ENCODE assay signal across 10 cellular contexts in the genomic region with DNA sequence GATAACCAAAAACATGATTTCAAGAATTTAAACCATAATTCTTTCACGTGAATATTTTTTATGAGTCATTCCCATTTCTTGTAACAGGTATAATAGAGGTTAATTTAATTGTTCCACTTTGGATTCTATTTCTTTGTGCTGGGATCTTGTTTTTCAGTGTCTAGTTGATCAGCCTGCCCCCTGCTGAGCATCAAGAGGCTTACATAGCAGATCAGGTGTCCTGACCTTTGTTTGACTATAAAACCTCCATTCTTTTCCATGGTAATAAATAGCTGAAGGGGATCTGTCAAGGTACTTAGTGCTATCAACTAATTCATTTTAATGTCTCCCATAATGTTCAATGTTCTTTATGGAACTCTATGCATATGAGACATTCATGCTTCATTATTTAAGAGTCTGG. TPM values are rescaled to one million over a fixed set of nuclear protein-coding genes. Genes with fewer than 3 reads are reported as not detected.
DNase-seq lines count a peak whose midpoint lies in the region; ATAC-seq, FAIRE-seq and TF ChIP-seq lines count a peak whose summit lies in the region.
"Had no signal": no experiment of that assay in that cellular context is flagged by ENCODE, and none has a peak within 500 bp of the region (broad histone marks: within the 10 kb centered on the region; RNA-seq: fewer than 3 reads in every experiment).

No MANE protein-coding gene starts in this region.

- SMC1A ChIA-PET in GM12878 (lab: Charles Lee; ENCODE audit: uncharacterized antibody, unreplicated experiment), result interaction anchor here (1.0 to 5.5 kb wide), 8 partner anchors 13 to 190 kb away, joined by 3 to 36 read pairs (median 4); partner anchors contain the start of gene SFR1

- H3K18ac ChIP-seq in mesendoderm (ENCODE audit: low read length), result no peak overlapping the region

- no peak for TF ChIP-seq EP300 in GM12878 (IDR thresholded peaks at IDR 0.05; ENCODE audit: borderline replicate concordance in 1 of 2, control insufficient read depth in 1 of 2, low read depth in 2 of 2, low read length in 2 of 2)

- H4K5ac ChIP-seq in mesendoderm (ENCODE audit: low read length), result no peak overlapping the region

- CTCF ChIA-PET in GM12878 (lab: Yijun Ruan, JAX), result interaction anchor here (0.6 to 5.0 kb wide), 12 partner anchors 11 to 193 kb away, joined by 3 to 40 read pairs (median 4); partner anchors contain the start of gene SFR1

- peak; percentile 47 to 53 (median 52); a peak in 5 of 6 replicates for TF ChIP-seq CTCF in GM12878 (IDR thresholded peaks at IDR 0.05 in 2 of 3, conservative IDR thresholded peaks at IDR 0.05 in 1 of 3; ENCODE audit: control insufficient read depth in 2 of 3, extremely low read depth in 1 of 3, insufficient read depth in 1 of 3, low read depth in 3 of 3, low read length in 3 of 3)

- TF ChIP-seq POLR2A in GM12878 (IDR thresholded peaks at IDR 0.05; ENCODE audit: low read depth, low read length), result no peak

- no peak overlapping the region for H2BK5ac ChIP-seq in mesendoderm (ENCODE audit: low read length)

- H3K79me2 ChIP-seq in GM12878 (ENCODE audit: control insufficient read depth, insufficient read depth, low read length), result no peaks in the 10 kb centered on the region
- H3K79me2 ChIP-seq in mesendoderm (ENCODE audit: control insufficient read depth, insufficient read depth, low read length), result no peaks in the 10 kb centered on the region

- POLR2A ChIA-PET in GM12878 (lab: Charles Lee), result no interaction called here

- H2AFZ ChIP-seq in GM12878 (ENCODE audit: control insufficient read depth, low read depth, low read length), result no peak overlapping the region

- WGBS in GM12878 (ENCODE audit: insufficient coverage, insufficient replicate concordance, low lambda C conversion rate, missing lambda C conversion rate), result 0% methylated on average over 1 of the region's 1 CpG
- WGBS in mesendoderm (ENCODE audit: extremely low coverage, insufficient coverage, low lambda C conversion rate), result no CpG with 5 or more reads among the region's 1 CpG

- H3K56ac ChIP-seq in mesendoderm (ENCODE audit: low read length), result no peak overlapping the region

- peak; percentile 6 for DNase-seq in DMS79 treated with DMSO at 0.1 percent for 48 hours (lab: John Stamatoyannopoulos, UW)
- DNase-seq in DMS79 (lab: John Stamatoyannopoulos, UW), result no peak
- peak; percentile 19 for DNase-seq in NCI-H1092 (lab: John Stamatoyannopoulos, UW)
- no peak for DNase-seq in GM12878 (ENCODE audit: low read depth, low spot score)
- DNase-seq in mesendoderm, result peak; percentile 52
- no peak for DNase-seq in stimulated activated CD4-positive, alpha-beta T cell treated with anti-CD3 and anti-CD28 coated beads, Interleukin-15, amount 100 ng/mL, for 24 hours

- H3K27ac ChIP-seq in GM12878 (ENCODE audit: control insufficient read depth, insufficient read depth) (no peak overlapping the region), mesendoderm (ENCODE audit: low read depth, low read length) (no peak overlapping the region)

- RAD21 ChIA-PET in GM12878 (lab: Charles Lee; ENCODE audit: unreplicated experiment), result interaction anchor here (1.2 to 1.6 kb wide), 3 partner anchors 41 to 193 kb away, joined by 3 to 9 read pairs (median 4); partner anchors contain the start of gene SFR1

- H3K9me3 ChIP-seq in GM12878 (replicated peaks; ENCODE audit: control insufficient read depth, insufficient read depth, low read length), result no peaks in the 10 kb centered on the region

- peak; percentile 46 for TF ChIP-seq RAD21 in GM12878 (IDR thresholded peaks at IDR 0.05; ENCODE audit: insufficient read depth, low read depth, low read length)

- no peak overlapping the region for H2AK5ac ChIP-seq in mesendoderm (ENCODE audit: low read length)

- no peak overlapping the region for H3K4ac ChIP-seq in mesendoderm (ENCODE audit: low read depth, low read length)

- H3K27me3 ChIP-seq in GM12878 (replicated peaks in 1 of 2; ENCODE audit: control insufficient read depth in 2 of 2, insufficient read depth in 2 of 2, low read length in 1 of 2) (no peaks in the 10 kb centered on the region), mesendoderm (ENCODE audit: insufficient read depth, low read length, poor library complexity) (no peaks in the 10 kb centered on the region)

- H3K36me3 ChIP-seq in GM12878 (ENCODE audit: control insufficient read depth in 2 of 2, insufficient read depth in 2 of 2, low read length in 1 of 2), result no peaks in the 10 kb centered on the region
- no peaks in the 10 kb centered on the region for H3K36me3 ChIP-seq in mesendoderm (ENCODE audit: control insufficient read depth, insufficient read depth, low read length)

- no peak overlapping the region for H2BK120ac ChIP-seq in mesendoderm (ENCODE audit: low read depth, low read length)

- H3K9ac ChIP-seq in GM12878 (ENCODE audit: control insufficient read depth, insufficient read depth, low read length) (no peak overlapping the region), mesendoderm (ENCODE audit: low read length) (no peak overlapping the region)

- H4K8ac ChIP-seq in mesendoderm (ENCODE audit: low read depth, low read length), result no peak overlapping the region

- no peak for FAIRE-seq in GM12878 (lab: Jason Lieb, UNC)
- FAIRE-seq: A204.1 had no signal

- H3K4me1 ChIP-seq in GM12878 (ENCODE audit: control insufficient read depth, insufficient read depth, low read length) (no peaks in the 10 kb centered on the region), mesendoderm (ENCODE audit: control insufficient read depth, low read depth, low read length) (peaks cover 2% of the 10 kb centered on the region)

- intact Hi-C loops in GM12878 (cut with micrococcal nuclease; ENCODE audit: unreplicated experiment), result loop anchor here (1.0 kb wide), 1 partner anchor 192 kb away; no protein-coding TSS in a partner anchor

- no peak overlapping the region for H2BK15ac ChIP-seq in mesendoderm (replicated peaks; ENCODE audit: low read depth)

- no peak overlapping the region for H3K4me3 ChIP-seq in GM12878
- H3K4me3 ChIP-seq in mesendoderm (ENCODE audit: low read length), result no peak overlapping the region

- BruUV-seq in GM12878 (replicated peaks; lab: Mats Ljungman, UMichigan), result no TSS peak

- no peaks in the 10 kb centered on the region for H3K79me1 ChIP-seq in mesendoderm (ENCODE audit: low read length)

- in situ Hi-C loops in GM12878 (cut with MboI), result no loop called here

- ATAC-seq in GM12878, result peak; percentile 69
- ATAC-seq in GM21723 (IDR thresholded peaks at IDR 0.05; ENCODE audit: unreplicated experiment), result no peak
- ATAC-seq in GM19351 (IDR thresholded peaks at IDR 0.05; ENCODE audit: unreplicated experiment), result no peak

- no peaks in the 10 kb centered on the region for H4K20me1 ChIP-seq in GM12878 (ENCODE audit: control insufficient read depth, insufficient read depth)

- H3K23ac ChIP-seq in mesendoderm (ENCODE audit: low read length), result no peak overlapping the region

- H3K4me2 ChIP-seq in GM12878 (ENCODE audit: control insufficient read depth, insufficient read depth) (no peak overlapping the region), mesendoderm (ENCODE audit: low read length) (no peak overlapping the region)

TF ChIP-seq in GM12878, 131 proteins besides CTCF, POLR2A, EP300 and RAD21:
- TF ChIP-seq ZSCAN29 (IDR thresholded peaks at IDR 0.05) (no peak), SMC3 (IDR thresholded peaks at IDR 0.05; ENCODE audit: borderline replicate concordance, low read length) (peak; percentile 50; the same call in 1 of the 2 replicates)
TF ChIP-seq in GM12878: peak in this region for 1.

RNA-seq across cellular contexts. Expression of gene COL17A1, which starts 4.9 kb away (rescaled TPM):
- not detected in 2 replicates for total RNA-seq in GM12878 (2013; cell fraction: nucleolus; rRNA removed)
- not detected in 2 replicates for total RNA-seq in GM12878 (2014; rRNA removed)
- not detected in 2 replicates for total RNA-seq in GM12878 (2014; rRNA removed; fragmentation: Illumina TruSeq; extraction: Trizol)
- 0.05 TPM in 1 of 2 replicates, not detected in the other for total RNA-seq in GM12878 (2021)
- polyA plus RNA-seq in GM12878 (2011; ENCODE audit: low read depth), result not detected
- polyA plus RNA-seq in GM12878 (2011; rRNA removed), result 0.22 TPM in 1 of 2 replicates, not detected in the other
- polyA plus RNA-seq in GM12878 (2011; cell fraction: cytosol; rRNA removed), result 0.06 and 0.07 TPM in 2 replicates
- 0.01 TPM in 1 of 2 replicates, not detected in the other for polyA plus RNA-seq in GM12878 (2011; cell fraction: nucleus; rRNA removed)
- not detected in 2 replicates for polyA plus RNA-seq in GM12878 (2012)
- not detected in 2 replicates for polyA plus RNA-seq in GM12878 (2014; fragmentation: Illumina TruSeq; extraction: Trizol)
- not detected for polyA plus RNA-seq in GM12878 (2014; fragmentation: Nextera tagmentation; extraction: Ambion mirVana)
- not detected in 2 replicates for polyA plus RNA-seq in GM12878 (2014; rRNA removed)
- polyA plus RNA-seq in GM12878 (2016; fragmentation: Nextera tagmentation; extraction: Ambion mirVana), result under 1 TPM in 1 of 2 experiments, not detected in 1; 0.08 TPM
- not detected in 2 replicates for polyA minus RNA-seq in GM12878 (2011; rRNA and poly(A)+ RNA removed)
- not detected in 2 replicates for polyA minus RNA-seq in GM12878 (2011; cell fraction: cytosol; rRNA and poly(A)+ RNA removed)
- not detected in 2 replicates for polyA minus RNA-seq in GM12878 (2011; cell fraction: nucleus; rRNA and poly(A)+ RNA removed)
- 3.7 TPM for polyA plus RNA-seq in mesendoderm (2013, experiment 1 of 2)
- 3.8 TPM for polyA plus RNA-seq in mesendoderm (2013, experiment 2 of 2)
- total RNA-seq: mononuclear cell had no signal

RNA-seq across cellular contexts. Expression of gene SFR1, which starts 41.2 kb away (rescaled TPM):
- total RNA-seq in GM12878 (2013; cell fraction: nucleolus; rRNA removed), result 15.8 and 18.2 TPM in 2 replicates
- total RNA-seq in GM12878 (2014; rRNA removed) (7.9 and 13.7 TPM in 2 replicates), GM12878 (2014; rRNA removed; fragmentation: Illumina TruSeq; extraction: Trizol) (14.6 and 15.0 TPM in 2 replicates), GM12878 (2021) (9.0 and 10.0 TPM in 2 replicates)
- 6.2 TPM for polyA plus RNA-seq in GM12878 (2011; ENCODE audit: low read depth)
- polyA plus RNA-seq in GM12878 (2011; rRNA removed) (6.9 and 14.0 TPM in 2 replicates), GM12878 (2014; fragmentation: Illumina TruSeq; extraction: Trizol) (14.9 and 18.5 TPM in 2 replicates), GM12878 (2014; fragmentation: Nextera tagmentation; extraction: Ambion mirVana) (10 to 100 TPM; 25.4 to 31.5 TPM), GM12878 (2014; rRNA removed) (8.1 and 9.6 TPM in 2 replicates), GM12878 (2016; fragmentation: Nextera tagmentation; extraction: Ambion mirVana) (10 to 100 TPM; 20.6 to 21.2 TPM)
- 2.7 and 3.0 TPM in 2 replicates for polyA plus RNA-seq in GM12878 (2011; cell fraction: cytosol; rRNA removed)
- 1.6 and 2.9 TPM in 2 replicates for polyA plus RNA-seq in GM12878 (2011; cell fraction: nucleus; rRNA removed)
- 7.1 and 8.7 TPM in 2 replicates for polyA plus RNA-seq in GM12878 (2012)
- 4.2 and 4.5 TPM in 2 replicates for polyA minus RNA-seq in GM12878 (2011; rRNA and poly(A)+ RNA removed)
- polyA minus RNA-seq in GM12878 (2011; cell fraction: cytosol; rRNA and poly(A)+ RNA removed), result 3.6 and 4.0 TPM in 2 replicates
- 2.7 and 5.9 TPM in 2 replicates for polyA minus RNA-seq in GM12878 (2011; cell fraction: nucleus; rRNA and poly(A)+ RNA removed)
- polyA plus RNA-seq in mesendoderm (2013, experiment 1 of 2), result 7.7 TPM
- 7.5 TPM for polyA plus RNA-seq in mesendoderm (2013, experiment 2 of 2)

Comparison
In these comparisons a context has a peak if more than half of its experiments do, and no peak if none do; other contexts are left out.
1. DNase-seq: peak in DMS79 treated with DMSO at 0.1 percent for 48 hours (single experiment), NCI-H1092 (single experiment) and mesendoderm (single experiment); none in DMS79 (single experiment), GM12878 (single experiment) and stimulated activated CD4-positive, alpha-beta T cell treated with anti-CD3 and anti-CD28 coated beads, Interleukin-15, amount 100 ng/mL, for 24 hours (single experiment).